In genomic region chr11:64911142-64911541, GRCh38 we compare ENCODE assay signal across 22 cellular contexts. TPM values are rescaled to one million over a fixed set of nuclear protein-coding genes. Genes with fewer than 3 reads are reported as not detected.
DNase-seq lines count a peak whose midpoint lies in the region; ATAC-seq and TF ChIP-seq lines count a peak whose summit lies in the region.
"Had no signal": no experiment of that assay in that cellular context is flagged by ENCODE, and none has a peak within 500 bp of the region (broad histone marks: within the 10 kb centered on the region; RNA-seq: fewer than 3 reads in every experiment).

No MANE protein-coding gene starts in this region.

- H3K27me3 Mint-ChIP-seq in activated naive CD4-positive, alpha-beta T cell treated with anti-CD3 and anti-CD28 coated beads, Interleukin-2, amount 10 ng/mL, durations not matched to agents 7 days and 5 days, result no peaks in the 10 kb centered on the region
- H3K27me3 Mint-ChIP-seq in activated T-helper 2 cell treated with anti-CD3 and anti-CD28 coated beads, Interferon-gamma antibody, Interleukin-2, Interleukin-4, amounts not matched to agents 10 μg/mL and 5 μg/mL and 100 μg/mL, durations not matched to agents 14 hours and 24 hours and 36 hours (ENCODE audit: low read depth), result no peaks in the 10 kb centered on the region
- H3K27me3 Mint-ChIP-seq: CD4-positive, CD25-positive, alpha-beta regulatory T cell had no signal

- no peaks in the 10 kb centered on the region for H3K27me3 ChIP-seq in neutrophil

- peaks cover 11 to 13% of the 10 kb centered on the region in 2 experiments for H3K4me1 ChIP-seq in neutrophil (ENCODE audit: control insufficient read depth in 1 of 2, insufficient read depth in 1 of 2, low read depth in 1 of 2, low read length in 1 of 2)

- H3K27ac Mint-ChIP-seq in activated naive CD4-positive, alpha-beta T cell treated with anti-CD3 and anti-CD28 coated beads, Interleukin-2, amount 10 ng/mL, durations not matched to agents 7 days and 5 days, result peak overlapping the region; percentile 70
- peak overlapping the region; percentile 3 for H3K27ac Mint-ChIP-seq in activated T-helper 2 cell treated with anti-CD3 and anti-CD28 coated beads, Interferon-gamma antibody, Interleukin-2, Interleukin-4, amounts not matched to agents 10 μg/mL and 5 μg/mL and 100 μg/mL, durations not matched to agents 14 hours and 24 hours and 36 hours
- H3K27ac Mint-ChIP-seq: CD8-positive, alpha-beta T cell; GM23338 had no signal

- peak overlapping the region; percentile 33 for H3K27ac ChIP-seq in neutrophil
- H3K27ac ChIP-seq: A549, C4-2B had no signal

- CTCF ChIA-PET in activated naive CD4-positive, alpha-beta T cell treated with anti-CD3 and anti-CD28 coated beads, Interleukin-2, amount 10 ng/mL, durations not matched to agents 7 days and 5 days (lab: Charles Lee), result interaction anchor here (1.0 kb wide), 1 partner anchor 17 kb away, joined by 3 read pairs; no protein-coding TSS in a partner anchor

- no peak for TF ChIP-seq CTCF in neutrophil (IDR thresholded peaks at IDR 0.05)

- peaks cover 13% of the 10 kb centered on the region for H3K4me1 Mint-ChIP-seq in activated naive CD4-positive, alpha-beta T cell treated with anti-CD3 and anti-CD28 coated beads, Interleukin-2, amount 10 ng/mL, durations not matched to agents 7 days and 5 days
- H3K4me1 Mint-ChIP-seq in activated T-helper 2 cell treated with anti-CD3 and anti-CD28 coated beads, Interferon-gamma antibody, Interleukin-2, Interleukin-4, amounts not matched to agents 10 μg/mL and 5 μg/mL and 100 μg/mL, durations not matched to agents 14 hours and 24 hours and 36 hours (ENCODE audit: low read depth), result peaks cover 6% of the 10 kb centered on the region

- H3K9me3 Mint-ChIP-seq in activated naive CD4-positive, alpha-beta T cell treated with anti-CD3 and anti-CD28 coated beads, Interleukin-2, amount 10 ng/mL, durations not matched to agents 7 days and 5 days, result no peaks in the 10 kb centered on the region
- H3K9me3 Mint-ChIP-seq in activated T-helper 2 cell treated with anti-CD3 and anti-CD28 coated beads, Interferon-gamma antibody, Interleukin-2, Interleukin-4, amounts not matched to agents 10 μg/mL and 5 μg/mL and 100 μg/mL, durations not matched to agents 14 hours and 24 hours and 36 hours, result no peaks in the 10 kb centered on the region
- H3K9me3 Mint-ChIP-seq: CD4-positive, CD25-positive, alpha-beta regulatory T cell; CD8-positive, alpha-beta T cell; GM23338; H9 had no signal

- intact Hi-C loops in activated T-helper 2 cell treated with anti-CD3 and anti-CD28 coated beads, Interferon-gamma antibody, Interleukin-2, Interleukin-4, amounts not matched to agents 10 μg/mL and 5 μg/mL and 100 μg/mL, durations not matched to agents 14 hours and 24 hours and 36 hours (cut with micrococcal nuclease), result loop anchor here (10.0 kb wide), 2 partner anchors 136 to 204 kb away; partner anchors contain the start of genes SF1, TM7SF2 and ZNHIT2

- peaks cover 25% of the 10 kb centered on the region for H3K36me3 Mint-ChIP-seq in activated naive CD4-positive, alpha-beta T cell treated with anti-CD3 and anti-CD28 coated beads, Interleukin-2, amount 10 ng/mL, durations not matched to agents 7 days and 5 days
- peaks cover 29% of the 10 kb centered on the region for H3K36me3 Mint-ChIP-seq in activated T-helper 2 cell treated with anti-CD3 and anti-CD28 coated beads, Interferon-gamma antibody, Interleukin-2, Interleukin-4, amounts not matched to agents 10 μg/mL and 5 μg/mL and 100 μg/mL, durations not matched to agents 14 hours and 24 hours and 36 hours (ENCODE audit: low read depth)

- H3K36me3 ChIP-seq in neutrophil, result peaks cover 92% of the 10 kb centered on the region

- H3K4me3 Mint-ChIP-seq in activated naive CD4-positive, alpha-beta T cell treated with anti-CD3 and anti-CD28 coated beads, Interleukin-2, amount 10 ng/mL, durations not matched to agents 7 days and 5 days, result no peak overlapping the region
- H3K4me3 Mint-ChIP-seq in activated T-helper 2 cell treated with anti-CD3 and anti-CD28 coated beads, Interferon-gamma antibody, Interleukin-2, Interleukin-4, amounts not matched to agents 10 μg/mL and 5 μg/mL and 100 μg/mL, durations not matched to agents 14 hours and 24 hours and 36 hours (ENCODE audit: low read depth), result no peak overlapping the region
- H3K4me3 Mint-ChIP-seq: CD8-positive, alpha-beta T cell; GM23338; H9 had no signal

- no peak for ATAC-seq in GM21619 (IDR thresholded peaks at IDR 0.05; ENCODE audit: unreplicated experiment)
- no peak for ATAC-seq in HG03565 (IDR thresholded peaks at IDR 0.05; ENCODE audit: unreplicated experiment)
- ATAC-seq: A549; CD8-positive, alpha-beta T cell; GM12878; GM23338; HCT116 had no signal

- H3K9me3 ChIP-seq in neutrophil, result peaks cover 8% of the 10 kb centered on the region
- H3K9me3 ChIP-seq: A549 had no signal

- H3K4me3 ChIP-seq in neutrophil (ENCODE audit: low read depth in 1 of 2, low read length in 1 of 2), result no peak overlapping the region
- H3K4me3 ChIP-seq: A549, GM12878, GM23338 had no signal

- no peak for DNase-seq in activated naive CD4-positive, alpha-beta T cell treated with anti-CD3 and anti-CD28 coated beads, Interleukin-2, amount 10 ng/mL, durations not matched to agents 7 days and 5 days
- no peak for DNase-seq in activated naive CD4-positive, alpha-beta T cell treated with anti-CD3 and anti-CD28 coated beads, Interleukin-2, amount 50 U/mL, for 16 hours
- no peak for DNase-seq in activated T-helper 2 cell treated with anti-CD3 and anti-CD28 coated beads, Interferon-gamma antibody, Interleukin-2, Interleukin-4, amounts not matched to agents 10 μg/mL and 5 μg/mL and 100 μg/mL, durations not matched to agents 14 hours and 24 hours and 36 hours (ENCODE audit: low spot score)
- DNase-seq in stimulated activated CD4-positive, alpha-beta T cell treated with anti-CD3 and anti-CD28 coated beads, Interleukin-4, amount 100 ng/mL, for 24 hours, result no peak
- DNase-seq: 8988T; ACHN; CD4-positive, CD25-positive, alpha-beta regulatory T cell; DMS 273 treated with DMSO at 0.1 percent for 48 hours; DMS79; EL; GDM1; H9 had no signal

RNA-seq across cellular contexts. Expression of gene ATG2A, which starts 5.9 kb away (rescaled TPM):
- total RNA-seq in activated T-helper 2 cell treated with anti-CD3 and anti-CD28 coated beads, Interferon-gamma antibody, Interleukin-2, Interleukin-4, amounts not matched to agents 10 μg/mL and 5 μg/mL and 100 μg/mL, durations not matched to agents 14 hours and 24 hours and 36 hours, result 20.7 and 26.1 TPM in 2 replicates

RNA-seq across cellular contexts. Expression of gene PPP2R5B, which starts 13.3 kb away (rescaled TPM):
- 13.6 and 16.1 TPM in 2 replicates for total RNA-seq in activated T-helper 2 cell treated with anti-CD3 and anti-CD28 coated beads, Interferon-gamma antibody, Interleukin-2, Interleukin-4, amounts not matched to agents 10 μg/mL and 5 μg/mL and 100 μg/mL, durations not matched to agents 14 hours and 24 hours and 36 hours

RNA-seq across cellular contexts. Expression of gene GPHA2, which starts 24.6 kb away (rescaled TPM):
- not detected in 2 replicates for total RNA-seq in activated T-helper 2 cell treated with anti-CD3 and anti-CD28 coated beads, Interferon-gamma antibody, Interleukin-2, Interleukin-4, amounts not matched to agents 10 μg/mL and 5 μg/mL and 100 μg/mL, durations not matched to agents 14 hours and 24 hours and 36 hours
- total RNA-seq: CD4-positive, CD25-positive, alpha-beta regulatory T cell; CD8-positive, alpha-beta T cell; GM12878; H4 had no signal

RNA-seq across cellular contexts. Expression of gene EHD1, which starts 32.7 kb away (rescaled TPM):
- 107 TPM in 2 replicates for total RNA-seq in activated T-helper 2 cell treated with anti-CD3 and anti-CD28 coated beads, Interferon-gamma antibody, Interleukin-2, Interleukin-4, amounts not matched to agents 10 μg/mL and 5 μg/mL and 100 μg/mL, durations not matched to agents 14 hours and 24 hours and 36 hours
